Comparison of ENCODE assay signal across 21 cellular contexts in genomic region chr5:168908207-168908606, GRCh38.
DNase-seq lines count a peak whose midpoint lies in the region; ATAC-seq and TF ChIP-seq lines count a peak whose summit lies in the region.
"Had no signal": no experiment of that assay in that cellular context is flagged by ENCODE, and none has a peak within 500 bp of the region (broad histone marks: within the 10 kb centered on the region; RNA-seq: fewer than 3 reads in every experiment).

No MANE protein-coding gene starts in this region.

- no peak for ATAC-seq in GM21825 (IDR thresholded peaks at IDR 0.05; ENCODE audit: unreplicated experiment)
- ATAC-seq in natural killer cell = no peak
- ATAC-seq: esophagus mucosa; stimulated activated naive B cell treated with anti-CD40 and anti-IgM and Interleukin-4, amounts not matched to agents 10 μg/mL and 1 μg/mL and 100 μg/mL, for 72 hours; upper lobe of right lung had no signal

- no peaks in the 10 kb centered on the region for H4K20me1 ChIP-seq in mammary epithelial cell (ENCODE audit: insufficient read depth, low read length)

- CTCF ChIA-PET in mammary epithelial cell (lab: Charles Lee; ENCODE audit: low non-redundant PET) = no interaction called here

- no peaks in the 10 kb centered on the region for H3K4me1 ChIP-seq in mammary epithelial cell (ENCODE audit: insufficient read depth, low read length)
- H3K4me1 ChIP-seq: upper lobe of right lung had no signal

- H3K27me3 Mint-ChIP-seq in natural killer cell (ENCODE audit: low read depth in 2 of 2) = peaks cover 0 to 5% of the 10 kb centered on the region in 2 donors

- no peak overlapping the region for H3K4me3 ChIP-seq in mammary epithelial cell (replicated peaks in 1 of 3; ENCODE audit: insufficient read depth in 1 of 3, low read depth in 2 of 3, low read length in 3 of 3)
- H3K4me3 ChIP-seq: A549, lung, upper lobe of right lung had no signal

- H3K27ac ChIP-seq in mammary epithelial cell (ENCODE audit: insufficient read depth, low read depth, low read length) = no peak overlapping the region
- H3K27ac ChIP-seq: A549, upper lobe of right lung had no signal

- no peaks in the 10 kb centered on the region for H3K36me3 ChIP-seq in mammary epithelial cell (ENCODE audit: insufficient read depth, low read length)
- H3K36me3 ChIP-seq: upper lobe of right lung had no signal

- DNase-seq in A172 (ENCODE audit: low spot score) (peak; percentile 46), HK-2 (ENCODE audit: unreplicated experiment) (peak; percentile 8), mammary epithelial cell (peak; percentile 21), iris pigment epithelial cell (ENCODE audit: low read depth) (peak; percentile 31), NCI-H2081 (lab: John Stamatoyannopoulos, UW) (no peak), NCI-H2107 treated with DMSO at 0.1 percent for 48 hours (lab: John Stamatoyannopoulos, UW; ENCODE audit: unreplicated experiment) (no peak), natural killer cell (no peak)
- DNase-seq: activated CD4-positive, alpha-beta T cell treated with anti-CD3 and anti-CD28 coated beads for 4 hours; activated naive CD8-positive, alpha-beta T cell treated with anti-CD3 and anti-CD28 coated beads for 36 hours; activated T-cell treated with anti-CD3 and anti-CD28 coated beads for 4 hours; CD8-positive, alpha-beta memory T cell; cortex of kidney; NCI-H446; OCI-M1; stimulated activated naive B cell treated with anti-CD40 and anti-IgM and Interleukin-4, amounts not matched to agents 10 μg/mL and 1 μg/mL and 100 μg/mL, for 72 hours; T-helper 1 cell; upper lobe of right lung had no signal

- H3K79me2 ChIP-seq in mammary epithelial cell (ENCODE audit: insufficient read depth, low read length) = no peaks in the 10 kb centered on the region

- dilution Hi-C loops in mammary epithelial cell (cut with HindIII; ENCODE audit: low sequenced_read_pairs) = no loop called here

- no peaks in the 10 kb centered on the region for H3K9me3 Mint-ChIP-seq in natural killer cell
- H3K9me3 Mint-ChIP-seq: activated naive CD8-positive, alpha-beta T cell treated with anti-CD3 and anti-CD28 coated beads for 36 hours; stimulated activated naive B cell treated with anti-CD40 and anti-IgM and Interleukin-4, amounts not matched to agents 10 μg/mL and 1 μg/mL and 100 μg/mL, for 72 hours had no signal

- in situ Hi-C loops in mammary epithelial cell (cut with MboI; ENCODE audit: low sequenced_read_pairs in 2 of 2) = no loop called here

- intact Hi-C loops in mammary epithelial cell (cut with micrococcal nuclease) = no loop called here
- intact Hi-C loops in natural killer cell (cut with micrococcal nuclease) = no loop called here

- H3K4me3 Mint-ChIP-seq in natural killer cell = no peak overlapping the region
- H3K4me3 Mint-ChIP-seq: activated naive CD8-positive, alpha-beta T cell treated with anti-CD3 and anti-CD28 coated beads for 36 hours; CD8-positive, alpha-beta memory T cell; stimulated activated naive B cell treated with anti-CD40 and anti-IgM and Interleukin-4, amounts not matched to agents 10 μg/mL and 1 μg/mL and 100 μg/mL, for 72 hours had no signal

- no peaks in the 10 kb centered on the region for H3K27me3 ChIP-seq in mammary epithelial cell (ENCODE audit: insufficient read depth, low read length)
- H3K27me3 ChIP-seq: upper lobe of right lung had no signal

- no TSS peak for BruUV-seq in mammary epithelial cell (replicated peaks; lab: Mats Ljungman, UMichigan)

- no peak overlapping the region for H2AFZ ChIP-seq in mammary epithelial cell (ENCODE audit: low read depth, low read length)

- no peaks in the 10 kb centered on the region for H3K4me1 Mint-ChIP-seq in natural killer cell
- H3K4me1 Mint-ChIP-seq: activated naive CD8-positive, alpha-beta T cell treated with anti-CD3 and anti-CD28 coated beads for 36 hours; CD8-positive, alpha-beta memory T cell; stimulated activated naive B cell treated with anti-CD40 and anti-IgM and Interleukin-4, amounts not matched to agents 10 μg/mL and 1 μg/mL and 100 μg/mL, for 72 hours had no signal

- no peaks in the 10 kb centered on the region for H3K36me3 Mint-ChIP-seq in natural killer cell
- H3K36me3 Mint-ChIP-seq: activated naive CD8-positive, alpha-beta T cell treated with anti-CD3 and anti-CD28 coated beads for 36 hours; CD8-positive, alpha-beta memory T cell; stimulated activated naive B cell treated with anti-CD40 and anti-IgM and Interleukin-4, amounts not matched to agents 10 μg/mL and 1 μg/mL and 100 μg/mL, for 72 hours had no signal

- H3K9me3 ChIP-seq in mammary epithelial cell (replicated peaks; ENCODE audit: insufficient read depth, low read length) = no peaks in the 10 kb centered on the region
- H3K9me3 ChIP-seq: A549, upper lobe of right lung had no signal

- no peak overlapping the region for H3K9ac ChIP-seq in mammary epithelial cell (ENCODE audit: insufficient read depth, low read length)

- no peak overlapping the region for H3K27ac Mint-ChIP-seq in natural killer cell
- H3K27ac Mint-ChIP-seq: activated naive CD8-positive, alpha-beta T cell treated with anti-CD3 and anti-CD28 coated beads for 36 hours; CD8-positive, alpha-beta memory T cell; stimulated activated naive B cell treated with anti-CD40 and anti-IgM and Interleukin-4, amounts not matched to agents 10 μg/mL and 1 μg/mL and 100 μg/mL, for 72 hours had no signal

- 79% methylated on average over 9 of the region's 9 CpGs for WGBS in mammary epithelial cell (ENCODE audit: low coverage, missing lambda C conversion rate)

- TF ChIP-seq CTCF in mammary epithelial cell (conservative IDR thresholded peaks at IDR 0.05 in 1 of 2, IDR thresholded peaks at IDR 0.05 in 1 of 2; ENCODE audit: extremely low read depth in 1 of 2, insufficient read depth in 1 of 2, low read depth in 1 of 2, low read length in 2 of 2) (no peak), natural killer cell (IDR thresholded peaks at IDR 0.05) (no peak)

- H3K4me2 ChIP-seq in mammary epithelial cell (ENCODE audit: insufficient read depth, low read depth, low read length) = no peak overlapping the region
- H3K4me2 ChIP-seq: A549 had no signal

Comparison
In these comparisons a context has a peak if more than half of its experiments do, and no peak if none do; other contexts are left out.
1. DNase-seq: peak in A172 (single experiment), HK-2 (single experiment), mammary epithelial cell (single experiment) and iris pigment epithelial cell (single experiment); none in NCI-H2081 (0 of 2), NCI-H2107 treated with DMSO at 0.1 percent for 48 hours (single experiment) and natural killer cell (single experiment).